In the genomic region with DNA sequence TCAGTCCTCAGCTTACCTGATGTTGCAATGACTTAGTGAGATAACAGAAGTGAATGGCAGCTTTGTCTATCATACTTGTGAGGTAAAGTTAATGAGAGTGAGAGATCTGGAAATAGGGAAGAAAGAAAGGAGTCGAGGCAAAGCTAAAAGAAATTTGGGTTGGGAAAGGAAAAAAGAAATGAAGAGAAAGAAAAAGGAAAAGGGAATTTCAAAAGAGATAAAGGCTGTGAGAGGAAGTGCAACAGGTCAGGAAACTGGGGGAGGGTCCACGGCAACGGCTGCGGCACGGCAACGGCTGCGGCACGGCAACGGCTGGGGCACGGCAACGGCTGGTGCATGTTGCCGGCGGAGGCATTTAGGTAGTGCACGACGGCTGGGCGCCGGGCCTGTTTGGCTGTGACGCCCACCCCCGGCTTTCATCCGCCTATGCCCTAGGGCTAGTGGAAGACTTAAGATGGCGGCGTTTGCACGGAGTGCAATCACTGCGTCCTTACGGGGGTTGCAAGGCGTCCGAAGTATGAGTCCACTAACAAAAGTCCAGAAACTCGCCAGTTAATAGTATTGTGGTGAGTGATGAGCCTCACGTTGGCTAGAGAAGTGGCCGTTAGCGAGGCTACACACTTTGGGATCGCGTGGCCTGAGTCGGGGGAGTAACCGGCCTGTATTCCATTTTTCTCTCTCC, we compare ENCODE assay signal across 1 cellular context.
TF ChIP-seq lines count a peak whose summit lies in the region.

No MANE protein-coding gene starts in this region.

TF ChIP-seq in HEK293, 187 proteins besides CTCF, POLR2A, EP300 and RAD21 (continued from another document):
- TF ChIP-seq, protein P1, sequence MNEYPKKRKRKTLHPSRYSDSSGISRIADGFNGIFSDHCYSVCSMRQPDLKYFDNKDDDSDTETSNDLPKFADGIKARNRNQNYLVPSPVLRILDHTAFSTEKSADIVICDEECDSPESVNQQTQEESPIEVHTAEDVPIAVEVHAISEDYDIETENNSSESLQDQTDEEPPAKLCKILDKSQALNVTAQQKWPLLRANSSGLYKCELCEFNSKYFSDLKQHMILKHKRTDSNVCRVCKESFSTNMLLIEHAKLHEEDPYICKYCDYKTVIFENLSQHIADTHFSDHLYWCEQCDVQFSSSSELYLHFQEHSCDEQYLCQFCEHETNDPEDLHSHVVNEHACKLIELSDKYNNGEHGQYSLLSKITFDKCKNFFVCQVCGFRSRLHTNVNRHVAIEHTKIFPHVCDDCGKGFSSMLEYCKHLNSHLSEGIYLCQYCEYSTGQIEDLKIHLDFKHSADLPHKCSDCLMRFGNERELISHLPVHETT (tag by site-specific recombination; IDR thresholded peaks at IDR 0.05): peak; percentile 100
- TF ChIP-seq ZNF792 (tag by site-specific recombination; IDR thresholded peaks at IDR 0.05): peak; percentile 98
- TF ChIP-seq ZNF394 (tag by site-specific recombination; IDR thresholded peaks at IDR 0.05; ENCODE audit: borderline replicate concordance): peak; percentile 95
- TF ChIP-seq SCRT2 (tag by site-specific recombination; IDR thresholded peaks at IDR 0.05): peak; percentile 100
- no peak for TF ChIP-seq ZNF140 (tag by site-specific recombination; IDR thresholded peaks at IDR 0.05)
- TF ChIP-seq, protein P2, sequence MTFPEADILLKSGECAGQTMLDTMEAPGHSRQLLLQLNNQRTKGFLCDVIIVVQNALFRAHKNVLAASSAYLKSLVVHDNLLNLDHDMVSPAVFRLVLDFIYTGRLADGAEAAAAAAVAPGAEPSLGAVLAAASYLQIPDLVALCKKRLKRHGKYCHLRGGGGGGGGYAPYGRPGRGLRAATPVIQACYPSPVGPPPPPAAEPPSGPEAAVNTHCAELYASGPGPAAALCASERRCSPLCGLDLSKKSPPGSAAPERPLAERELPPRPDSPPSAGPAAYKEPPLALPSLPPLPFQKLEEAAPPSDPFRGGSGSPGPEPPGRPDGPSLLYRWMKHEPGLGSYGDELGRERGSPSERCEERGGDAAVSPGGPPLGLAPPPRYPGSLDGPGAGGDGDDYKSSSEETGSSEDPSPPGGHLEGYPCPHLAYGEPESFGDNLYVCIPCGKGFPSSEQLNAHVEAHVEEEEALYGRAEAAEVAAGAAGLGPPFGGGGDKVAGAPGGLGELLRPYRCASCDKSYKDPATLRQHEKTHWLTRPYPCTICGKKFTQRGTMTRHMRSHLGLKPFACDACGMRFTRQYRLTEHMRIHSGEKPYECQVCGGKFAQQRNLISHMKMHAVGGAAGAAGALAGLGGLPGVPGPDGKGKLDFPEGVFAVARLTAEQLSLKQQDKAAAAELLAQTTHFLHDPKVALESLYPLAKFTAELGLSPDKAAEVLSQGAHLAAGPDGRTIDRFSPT (tag by site-specific recombination; IDR thresholded peaks at IDR 0.05): peak; percentile 99
- peak; percentile 96 for TF ChIP-seq ZNF76 (tag by site-specific recombination; IDR thresholded peaks at IDR 0.05; ENCODE audit: borderline replicate concordance, low read depth)
- TF ChIP-seq ZNF610 (tag by site-specific recombination; IDR thresholded peaks at IDR 0.05; ENCODE audit: borderline replicate concordance): peak; percentile 97
- TF ChIP-seq ZSCAN16 (tag by site-specific recombination; IDR thresholded peaks at IDR 0.05): peak; percentile 91
- TF ChIP-seq, protein P3, sequence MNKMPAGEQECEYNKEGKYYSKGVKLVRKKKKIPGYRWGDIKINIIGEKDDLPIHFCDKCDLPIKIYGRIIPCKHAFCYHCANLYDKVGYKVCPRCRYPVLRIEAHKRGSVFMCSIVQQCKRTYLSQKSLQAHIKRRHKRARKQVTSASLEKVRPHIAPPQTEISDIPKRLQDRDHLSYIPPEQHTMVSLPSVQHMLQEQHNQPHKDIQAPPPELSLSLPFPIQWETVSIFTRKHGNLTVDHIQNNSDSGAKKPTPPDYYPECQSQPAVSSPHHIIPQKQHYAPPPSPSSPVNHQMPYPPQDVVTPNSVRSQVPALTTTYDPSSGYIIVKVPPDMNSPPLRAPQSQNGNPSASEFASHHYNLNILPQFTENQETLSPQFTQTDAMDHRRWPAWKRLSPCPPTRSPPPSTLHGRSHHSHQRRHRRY (tag by site-specific recombination; IDR thresholded peaks at IDR 0.05): peak; percentile 99
- peak; percentile 100 for TF ChIP-seq ZFP37 (tag by site-specific recombination; IDR thresholded peaks at IDR 0.05)
- TF ChIP-seq ZNF548 (tag by site-specific recombination; IDR thresholded peaks at IDR 0.05): peak; percentile 93
- TF ChIP-seq ZBTB8A (tag by site-specific recombination; IDR thresholded peaks at IDR 0.05): peak; percentile 90
